In genomic region chr10:43183764-43184163, GRCh38 we compare ENCODE assay signal across 7 cellular contexts. TPM values are rescaled to one million over a fixed set of nuclear protein-coding genes. Genes with fewer than 3 reads are reported as not detected.
DNase-seq lines count a peak whose midpoint lies in the region; ATAC-seq, FAIRE-seq and TF ChIP-seq lines count a peak whose summit lies in the region.
"Not testable (repeated sequence)": the region's sequence is repeated elsewhere in the genome, so short reads cannot be mapped to it uniquely, and the experiment has no call there.

No MANE protein-coding gene starts in this region.

- H3K27ac Mint-ChIP-seq in activated T-cell treated with anti-CD3 and anti-CD28 coated beads, Interleukin-2, amount 50 U/mL, for 24 hours, result peak overlapping the region; percentile 9
- peak overlapping the region; percentile 11 for H3K27ac Mint-ChIP-seq in activated naive CD4-positive, alpha-beta T cell treated with anti-CD3 and anti-CD28 coated beads, Interleukin-2, amount 10 ng/mL, durations not matched to agents 7 days and 5 days
- peak overlapping the region; percentile 26 for H3K27ac Mint-ChIP-seq in stimulated activated effector memory CD8-positive, alpha-beta T cell treated with anti-CD3 and anti-CD28 coated beads, Interleukin-12 subunit alpha, Interleukin-12 subunit beta, amount 100 ng/mL, for 72 hours

- peaks cover 88% of the 10 kb centered on the region for H3K36me3 Mint-ChIP-seq in activated T-cell treated with anti-CD3 and anti-CD28 coated beads, Interleukin-2, amount 50 U/mL, for 24 hours (ENCODE audit: low read depth)
- H3K36me3 Mint-ChIP-seq in activated naive CD4-positive, alpha-beta T cell treated with anti-CD3 and anti-CD28 coated beads, Interleukin-2, amount 10 ng/mL, durations not matched to agents 7 days and 5 days, result peaks cover 80% of the 10 kb centered on the region
- H3K36me3 Mint-ChIP-seq in stimulated activated effector memory CD8-positive, alpha-beta T cell treated with anti-CD3 and anti-CD28 coated beads, Interleukin-12 subunit alpha, Interleukin-12 subunit beta, amount 100 ng/mL, for 72 hours, result peaks cover 98% of the 10 kb centered on the region

- CTCF ChIA-PET in activated naive CD4-positive, alpha-beta T cell treated with anti-CD3 and anti-CD28 coated beads, Interleukin-2, amount 10 ng/mL, durations not matched to agents 7 days and 5 days (lab: Charles Lee); K562 (lab: Yijun Ruan, JAX; ENCODE audit: low intra/inter-chr PET ratio); endothelial cell of umbilical vein (lab: Charles Lee): not testable (repeated sequence)

- dilution Hi-C loops in endothelial cell of umbilical vein (cut with MboI; ENCODE audit: extremely low pct_ligation_motif_present, low sequenced_read_pairs), result not testable (repeated sequence)

- ATAC-seq in K562; stimulated activated effector memory CD8-positive, alpha-beta T cell treated with anti-CD3 and anti-CD28 coated beads, Interleukin-12 subunit alpha, Interleukin-12 subunit beta, amount 100 ng/mL, for 72 hours: not testable (repeated sequence)

- not testable (repeated sequence) for H3K27me3 Mint-ChIP-seq in activated T-cell treated with anti-CD3 and anti-CD28 coated beads, Interleukin-2, amount 50 U/mL, for 24 hours; activated naive CD4-positive, alpha-beta T cell treated with anti-CD3 and anti-CD28 coated beads, Interleukin-2, amount 10 ng/mL, durations not matched to agents 7 days and 5 days

- not testable (repeated sequence) for H3K4me2 ChIP-seq in K562 (ENCODE audit: insufficient read depth, low read length); endothelial cell of umbilical vein (ENCODE audit: insufficient read depth, low read length)

- not testable (repeated sequence) for TF ChIP-seq POLR2A in K562 (conservative IDR thresholded peaks at IDR 0.05); endothelial cell of umbilical vein (IDR thresholded peaks at IDR 0.05; ENCODE audit: low read depth, low read length)

- not testable (repeated sequence) for H3K4me3 Mint-ChIP-seq in activated T-cell treated with anti-CD3 and anti-CD28 coated beads, Interleukin-2, amount 50 U/mL, for 24 hours; activated naive CD4-positive, alpha-beta T cell treated with anti-CD3 and anti-CD28 coated beads, Interleukin-2, amount 10 ng/mL, durations not matched to agents 7 days and 5 days; stimulated activated effector memory CD8-positive, alpha-beta T cell treated with anti-CD3 and anti-CD28 coated beads, Interleukin-12 subunit alpha, Interleukin-12 subunit beta, amount 100 ng/mL, for 72 hours

- not testable (repeated sequence) for H3K9ac ChIP-seq in K562 (ENCODE audit: insufficient read depth in 1 of 2, low read depth in 2 of 2, low read length in 2 of 2); endothelial cell of umbilical vein (replicated peaks; ENCODE audit: extremely low read depth, insufficient read depth, low read length)

- H2AFZ ChIP-seq in K562 (ENCODE audit: low read depth, low read length); endothelial cell of umbilical vein (ENCODE audit: low read depth, low read length): not testable (repeated sequence)

- POLR2A ChIA-PET in K562 (lab: Yijun Ruan, JAX); endothelial cell of umbilical vein (lab: Charles Lee): not testable (repeated sequence)

- TF ChIP-seq CTCF in K562 (IDR thresholded peaks at IDR 0.05 in 2 of 3, conservative IDR thresholded peaks at IDR 0.05 in 1 of 3; ENCODE audit: insufficient read depth in 2 of 3, low read depth in 1 of 3, low read length in 3 of 3); endothelial cell of umbilical vein (IDR thresholded peaks at IDR 0.05; ENCODE audit: extremely low read depth in 1 of 2, insufficient read depth in 1 of 2, low read depth in 1 of 2, low read length in 2 of 2); neutrophil (IDR thresholded peaks at IDR 0.05): not testable (repeated sequence)

- TF ChIP-seq RAD21 in K562 (CRISPR knock-in tag; conservative IDR thresholded peaks at IDR 0.05 in 1 of 2, IDR thresholded peaks at IDR 0.05 in 1 of 2), result not testable (repeated sequence)

- H3K4me1 ChIP-seq in K562 (replicated peaks in 1 of 2; ENCODE audit: control insufficient read depth in 2 of 2, insufficient read depth in 2 of 2, low read length in 2 of 2); endothelial cell of umbilical vein (ENCODE audit: control insufficient read depth, extremely low read depth, insufficient read depth, low read length); neutrophil (ENCODE audit: control insufficient read depth in 1 of 2, insufficient read depth in 1 of 2, low read depth in 1 of 2, low read length in 1 of 2): not testable (repeated sequence)

- H4K20me1 ChIP-seq in K562 (replicated peaks; ENCODE audit: control insufficient read depth, insufficient read depth, low read length); endothelial cell of umbilical vein (replicated peaks; ENCODE audit: control insufficient read depth, extremely low read depth, insufficient read depth, low read length): not testable (repeated sequence)

- not testable (repeated sequence) for H3K27me3 ChIP-seq in K562 (ENCODE audit: control insufficient read depth in 2 of 2, insufficient read depth in 2 of 2, low read length in 2 of 2); endothelial cell of umbilical vein (ENCODE audit: control insufficient read depth in 2 of 2, insufficient read depth in 2 of 2, low read length in 2 of 2); neutrophil

- H3K4me1 Mint-ChIP-seq in activated T-cell treated with anti-CD3 and anti-CD28 coated beads, Interleukin-2, amount 50 U/mL, for 24 hours (ENCODE audit: low read depth); activated naive CD4-positive, alpha-beta T cell treated with anti-CD3 and anti-CD28 coated beads, Interleukin-2, amount 10 ng/mL, durations not matched to agents 7 days and 5 days; stimulated activated effector memory CD8-positive, alpha-beta T cell treated with anti-CD3 and anti-CD28 coated beads, Interleukin-12 subunit alpha, Interleukin-12 subunit beta, amount 100 ng/mL, for 72 hours: not testable (repeated sequence)

- DNase-seq in HTR-8/SVneo (ENCODE audit: insufficient read length, low spot score); activated T-cell treated with anti-CD3 and anti-CD28 coated beads, Interleukin-2, amount 50 U/mL, for 24 hours; activated naive CD4-positive, alpha-beta T cell treated with anti-CD3 and anti-CD28 coated beads, Interleukin-2, amount 10 ng/mL, durations not matched to agents 7 days and 5 days; K562 (ENCODE audit: extremely low read depth in 1 of 4, low spot score in 3 of 4); endothelial cell of umbilical vein (ENCODE audit: low read depth, low spot score); stimulated activated effector memory CD8-positive, alpha-beta T cell treated with anti-CD3 and anti-CD28 coated beads, Interleukin-12 subunit alpha, Interleukin-12 subunit beta, amount 100 ng/mL, for 72 hours (ENCODE audit: low spot score in 2 of 2): not testable (repeated sequence)

- H3K27ac ChIP-seq in K562 (ENCODE audit: extremely low read depth, low read depth, low read length); endothelial cell of umbilical vein (ENCODE audit: insufficient read depth, low read depth, low read length): not testable (repeated sequence)
- peak overlapping the region; percentile 10 for H3K27ac ChIP-seq in neutrophil

- H3K36me3 ChIP-seq in K562 (ENCODE audit: control insufficient read depth, insufficient read depth, low read length); endothelial cell of umbilical vein (ENCODE audit: control insufficient read depth in 2 of 2, extremely low read depth in 1 of 2, insufficient read depth in 2 of 2, low read length in 2 of 2): not testable (repeated sequence)
- peaks cover 85% of the 10 kb centered on the region for H3K36me3 ChIP-seq in neutrophil

- H3K9me3 Mint-ChIP-seq in activated T-cell treated with anti-CD3 and anti-CD28 coated beads, Interleukin-2, amount 50 U/mL, for 24 hours; activated naive CD4-positive, alpha-beta T cell treated with anti-CD3 and anti-CD28 coated beads, Interleukin-2, amount 10 ng/mL, durations not matched to agents 7 days and 5 days; stimulated activated effector memory CD8-positive, alpha-beta T cell treated with anti-CD3 and anti-CD28 coated beads, Interleukin-12 subunit alpha, Interleukin-12 subunit beta, amount 100 ng/mL, for 72 hours: not testable (repeated sequence)

- 74% methylated on average over 3 of the region's 3 CpGs for WGBS in K562 (ENCODE audit: insufficient coverage, low coverage, missing lambda C conversion rate)

- not testable (repeated sequence) for H3K79me2 ChIP-seq in K562 (ENCODE audit: control insufficient read depth, insufficient read depth, low read length); endothelial cell of umbilical vein (ENCODE audit: control insufficient read depth, insufficient read depth, low read length)

- not testable (repeated sequence) for H3K9me3 ChIP-seq in K562 (replicated peaks; ENCODE audit: control insufficient read depth, insufficient read depth, low read depth, low read length); endothelial cell of umbilical vein (replicated peaks; ENCODE audit: control insufficient read depth, insufficient read depth, low read length); neutrophil

- H3K4me3 ChIP-seq in K562; endothelial cell of umbilical vein (replicated peaks in 1 of 3; ENCODE audit: insufficient read depth in 1 of 3, low read depth in 1 of 3, low read length in 3 of 3); neutrophil (ENCODE audit: low read depth in 1 of 2, low read length in 1 of 2): not testable (repeated sequence)

- peak; percentile 26 for FAIRE-seq in HTR-8/SVneo (lab: Jason Lieb, UNC)
- peak; percentile 23 for FAIRE-seq in K562 (lab: Jason Lieb, UNC)
- not testable (repeated sequence) for FAIRE-seq in endothelial cell of umbilical vein (lab: Jason Lieb, UNC)

- not testable (repeated sequence) for BruUV-seq in K562 (replicated peaks; lab: Mats Ljungman, UMichigan)
- TSS peak; percentile 40 for BruUV-seq in endothelial cell of umbilical vein (replicated peaks; lab: Mats Ljungman, UMichigan)

- not testable (repeated sequence) for TF ChIP-seq EP300 in K562 (IDR thresholded peaks at IDR 0.05; ENCODE audit: low read length)

- H3K9me1 ChIP-seq in K562 (ENCODE audit: control insufficient read depth, insufficient read depth, low read length); endothelial cell of umbilical vein (replicated peaks; ENCODE audit: control insufficient read depth, extremely low read depth, insufficient read depth, low read length): not testable (repeated sequence)

- intact Hi-C loops in K562 (cut with micrococcal nuclease); endothelial cell of umbilical vein (cut with micrococcal nuclease): not testable (repeated sequence)

- in situ Hi-C loops in K562 (cut with MboI), result not testable (repeated sequence)

RNA-seq across cellular contexts. Expression of gene CSGALNACT2, which starts 45.5 kb away (rescaled TPM):
- 3.4 and 12.8 TPM in 2 replicates for total RNA-seq in K562 (2011; cell fraction: chromatin; rRNA removed; ENCODE audit: low replicate concordance)
- 2.3 and 3.8 TPM in 2 replicates for total RNA-seq in K562 (2011; cell fraction: nucleolus; rRNA removed)
- 5.7 and 8.4 TPM in 2 replicates for total RNA-seq in K562 (2011; cell fraction: nucleoplasm; rRNA removed)
- 2.9 and 3.3 TPM in 2 replicates for total RNA-seq in K562 (2014; rRNA removed)
- total RNA-seq in K562 (2014; rRNA removed; fragmentation: Illumina TruSeq; extraction: Trizol), result 3.5 and 4.3 TPM in 2 replicates
- total RNA-seq in K562 (2015; rRNA removed; fragmentation: Illumina TruSeq; extraction: Trizol), result 2.6 and 3.3 TPM in 2 replicates
- 4.3 and 4.4 TPM in 2 replicates for total RNA-seq in K562 (2021)
- 4.1 and 7.3 TPM in 2 replicates for polyA plus RNA-seq in K562 (2011; rRNA removed)
- polyA plus RNA-seq in K562 (2011; cell fraction: cytosol; rRNA removed), result 1.3 and 2.3 TPM in 2 replicates
- 5.2 and 6.5 TPM in 2 replicates for polyA plus RNA-seq in K562 (2011; cell fraction: nucleus; rRNA removed)
- polyA plus RNA-seq in K562 (2012), result 3.9 and 6.2 TPM in 2 replicates
- 6.8 and 7.1 TPM in 2 replicates for polyA plus RNA-seq in K562 (2014; fragmentation: Illumina TruSeq; extraction: Trizol)
- polyA plus RNA-seq in K562 (2014; fragmentation: Nextera tagmentation; extraction: Ambion mirVana), result 1 to 10 TPM; 1.4 to 1.9 TPM
- polyA plus RNA-seq in K562 (2014; rRNA removed), result 5.1 and 5.5 TPM in 2 replicates
- 5.2 and 7.4 TPM in 2 replicates for polyA minus RNA-seq in K562 (2011; rRNA and poly(A)+ RNA removed)
- polyA minus RNA-seq in K562 (2011; cell fraction: cytosol; rRNA and poly(A)+ RNA removed), result 1.1 and 2.1 TPM in 2 replicates
- polyA minus RNA-seq in K562 (2011; cell fraction: nucleus; rRNA and poly(A)+ RNA removed), result 2.3 and 2.8 TPM in 2 replicates
- 17.7 and 19.9 TPM in 2 replicates for total RNA-seq in endothelial cell of umbilical vein
- 7.3 and 9.7 TPM in 2 replicates for polyA plus RNA-seq in endothelial cell of umbilical vein
- 12.0 and 12.2 TPM in 2 replicates for polyA plus RNA-seq in endothelial cell of umbilical vein (2011; cell fraction: cytosol; rRNA removed)
- polyA plus RNA-seq in endothelial cell of umbilical vein (2011; cell fraction: nucleus; rRNA removed), result 20.1 and 26.7 TPM in 2 replicates
- 28.8 and 33.4 TPM in 2 replicates for polyA plus RNA-seq in endothelial cell of umbilical vein (2012)
- 12.2 and 12.7 TPM in 2 replicates for polyA minus RNA-seq in endothelial cell of umbilical vein
- polyA minus RNA-seq in endothelial cell of umbilical vein (2011; cell fraction: cytosol; rRNA and poly(A)+ RNA removed), result 3.9 TPM
- polyA minus RNA-seq in endothelial cell of umbilical vein (2011; cell fraction: nucleus; rRNA and poly(A)+ RNA removed), result 7.3 and 9.9 TPM in 2 replicates
